ENCODE assay signal across 7 cellular contexts in genomic region chr9:133120343-133121199, GRCh38. TPM values are rescaled to one million over a fixed set of nuclear protein-coding genes. Genes with fewer than 3 reads are reported as not detected.
DNase-seq lines count a peak whose midpoint lies in the region; ATAC-seq and TF ChIP-seq lines count a peak whose summit lies in the region.

No MANE protein-coding gene starts in this region.

- peaks cover 3% of the 10 kb centered on the region for H3K36me3 Mint-ChIP-seq in activated B cell treated with CpG ODN at 0.5 μM for 24 hours (ENCODE audit: low read depth)

- peak overlapping the region; percentile 46 for H3K27ac Mint-ChIP-seq in activated B cell treated with CpG ODN at 0.5 μM for 24 hours

- H3K9ac ChIP-seq in skeletal muscle satellite cell (ENCODE audit: low read depth, low read length): peak overlapping the region; percentile 76

- ATAC-seq in GM18505 (IDR thresholded peaks at IDR 0.05; ENCODE audit: unreplicated experiment) (no peak), HG03135 (IDR thresholded peaks at IDR 0.05; ENCODE audit: unreplicated experiment) (peak; percentile 31), activated B cell treated with CpG ODN at 0.5 μM for 24 hours (ENCODE audit: low read depth) (peak; percentile 16), left ventricle myocardium superior (peak; percentile 3)

- peak overlapping the region; percentile 74 for H3K4me3 ChIP-seq in skeletal muscle satellite cell (ENCODE audit: low read length)

- no peak for TF ChIP-seq CTCF in activated B cell treated with CpG ODN at 0.5 μM for 24 hours (IDR thresholded peaks at IDR 0.05)

- peak overlapping the region; percentile 82 for H3K4me3 Mint-ChIP-seq in activated B cell treated with CpG ODN at 0.5 μM for 24 hours

- peaks cover 50% of the 10 kb centered on the region for H3K4me1 ChIP-seq in skeletal muscle satellite cell (ENCODE audit: control insufficient read depth, insufficient read depth, low read length)

- POLR2A ChIA-PET in activated B cell treated with CpG ODN at 0.5 μM for 24 hours (lab: Charles Lee): interaction anchor here (1.7 to 1.9 kb wide), 2 partner anchors 10 to 13 kb away, joined by 5 read pairs; no protein-coding TSS in a partner anchor

- no peaks in the 10 kb centered on the region for H3K9me3 Mint-ChIP-seq in activated B cell treated with CpG ODN at 0.5 μM for 24 hours

- H3K4me1 Mint-ChIP-seq in activated B cell treated with CpG ODN at 0.5 μM for 24 hours: peaks cover 67% of the 10 kb centered on the region

- H3K27me3 Mint-ChIP-seq in activated B cell treated with CpG ODN at 0.5 μM for 24 hours: no peaks in the 10 kb centered on the region

- TF ChIP-seq POLR2A in GM18505 (IDR thresholded peaks at IDR 0.05; ENCODE audit: borderline replicate concordance, extremely low read depth, insufficient read depth, insufficient read length): peak; percentile 50

- CTCF ChIA-PET in activated B cell treated with CpG ODN at 0.5 μM for 24 hours (lab: Charles Lee): interaction anchor here (1.7 to 4.2 kb wide), 2 partner anchors 24 to 27 kb away, joined by 4 to 20 read pairs; no protein-coding TSS in a partner anchor

- H3K36me3 ChIP-seq in skeletal muscle satellite cell (ENCODE audit: insufficient read depth, low read length): no peaks in the 10 kb centered on the region

- H3K27me3 ChIP-seq in skeletal muscle satellite cell (ENCODE audit: control insufficient read depth, insufficient read depth, low read length): peaks cover 17% of the 10 kb centered on the region

- peak overlapping the region; percentile 97 for H3K4me2 ChIP-seq in skeletal muscle satellite cell (ENCODE audit: low read length)

- DNase-seq in activated B cell treated with CpG ODN at 0.5 μM for 24 hours (no peak), left ventricle myocardium superior (no peak), SW480 (ENCODE audit: low spot score) (no peak), pons (ENCODE audit: low spot score) (no peak)

- no peaks in the 10 kb centered on the region for H3K9me3 ChIP-seq in skeletal muscle satellite cell (replicated peaks; ENCODE audit: low read length)

- intact Hi-C loops in activated B cell treated with CpG ODN at 0.5 μM for 24 hours (cut with micrococcal nuclease) (loop anchor here (1.0 kb wide), 5 partner anchors 7 to 90 kb away; partner anchors contain the start of gene GTF3C5), left ventricle myocardium superior (cut with micrococcal nuclease) (no loop called here)

RNA-seq across cellular contexts. Expression of gene RALGDS, which starts 0.5 kb away (rescaled TPM):
- 21.2 and 29.2 TPM in 2 replicates for total RNA-seq in activated B cell treated with CpG ODN at 0.5 μM for 24 hours
- 33.1 TPM for total RNA-seq in left ventricle myocardium superior
- 15.0 and 18.1 TPM in 2 replicates for total RNA-seq in skeletal muscle satellite cell (2012; rRNA removed)

RNA-seq across cellular contexts. Expression of gene GBGT1, which starts 43.1 kb away (rescaled TPM):
- total RNA-seq in activated B cell treated with CpG ODN at 0.5 μM for 24 hours (42.2 and 49.5 TPM in 2 replicates), left ventricle myocardium superior (6.2 TPM)
- total RNA-seq in skeletal muscle satellite cell (2012; rRNA removed): under 0.01 and 1.3 TPM in 2 replicates

RNA-seq across cellular contexts. Expression of gene CEL, which starts 58.8 kb away (rescaled TPM):
- 0.49 and 0.64 TPM in 2 replicates for total RNA-seq in activated B cell treated with CpG ODN at 0.5 μM for 24 hours
- 7.2 TPM for total RNA-seq in left ventricle myocardium superior
- total RNA-seq in skeletal muscle satellite cell (2012; rRNA removed): under 0.01 and 0.25 TPM in 2 replicates
